12 cellular contexts compared by ENCODE assay signal in the genomic region with DNA sequence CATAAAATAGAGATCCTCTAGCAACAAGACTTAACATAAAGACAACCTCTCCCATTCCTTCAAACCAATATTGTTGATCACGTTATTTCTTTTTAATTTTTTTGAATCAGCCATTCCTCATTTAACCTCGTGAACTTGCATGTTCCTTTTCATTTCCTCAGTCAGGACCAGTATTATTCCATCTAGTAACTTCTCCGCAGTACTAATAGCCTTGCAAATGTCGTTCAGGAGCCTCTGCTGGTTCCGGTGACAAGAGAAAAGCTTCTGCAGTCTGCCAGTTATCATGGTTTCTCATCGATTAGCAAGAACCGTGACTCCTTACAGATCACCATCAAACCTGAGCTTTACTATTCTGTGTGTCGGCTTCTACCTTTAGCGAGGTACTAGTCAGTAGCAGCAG. TPM values are rescaled to one million over a fixed set of nuclear protein-coding genes. Genes with fewer than 3 reads are reported as not detected.
DNase-seq lines count a peak whose midpoint lies in the region; ATAC-seq, FAIRE-seq and TF ChIP-seq lines count a peak whose summit lies in the region.
"Had no signal": no experiment of that assay in that cellular context is flagged by ENCODE, and none has a peak within 500 bp of the region (broad histone marks: within the 10 kb centered on the region; RNA-seq: fewer than 3 reads in every experiment).

No MANE protein-coding gene starts in this region.

- no peak overlapping the region for H3K23ac ChIP-seq in neuronal stem cell (ENCODE audit: low read depth, low read length, poor library complexity)

- peaks cover 3% of the 10 kb centered on the region for H3K79me1 ChIP-seq in neuronal stem cell (ENCODE audit: low read depth, low read length)

- H3K4me2 ChIP-seq in neuronal stem cell (ENCODE audit: insufficient read depth, low read length, poor library complexity, severe bottlenecking), result peak overlapping the region; percentile 32

- DNase-seq in NCI-H748 (lab: John Stamatoyannopoulos, UW; ENCODE audit: unreplicated experiment) (peak; percentile 48), epithelial cell of prostate (ENCODE audit: low read depth, low spot score) (no peak), neuronal stem cell (ENCODE audit: low spot score) (no peak), NCI-H2107 treated with DMSO at 0.1 percent for 48 hours (lab: John Stamatoyannopoulos, UW; ENCODE audit: unreplicated experiment) (no peak), D721Med (ENCODE audit: insufficient read length, low spot score) (no peak)
- DNase-seq: activated effector memory CD4-positive, alpha-beta T cell treated with anti-CD3 and anti-CD28 coated beads, Interleukin-2, amount 50 U/mL, for 16 hours; foreskin melanocyte; NCI-H1436 treated with DMSO at 0.1 percent for 48 hours; tibial artery had no signal

- no CpG with 5 or more reads among the region's 9 CpGs for WGBS in neuronal stem cell (ENCODE audit: extremely low coverage in 2 of 2, insufficient read length in 2 of 2, insufficient replicate concordance in 1 of 2), 2 donors

- no peak overlapping the region for H4K91ac ChIP-seq in neuronal stem cell (ENCODE audit: low read depth, low read length, poor library complexity)

- H4K8ac ChIP-seq in neuronal stem cell (ENCODE audit: low read depth, low read length), result no peak overlapping the region

- H2AFZ ChIP-seq in neuronal stem cell (ENCODE audit: low read length), result no peak overlapping the region

- H2BK12ac ChIP-seq in neuronal stem cell (ENCODE audit: low read length), result no peak overlapping the region

- no peak overlapping the region for H2BK5ac ChIP-seq in neuronal stem cell (ENCODE audit: low read length)

- H3K27ac ChIP-seq in C4-2B (peak overlapping the region; percentile 38; the same call in 1 of the 2 replicates), epithelial cell of prostate (peak overlapping the region; percentile 73), neuronal stem cell (replicated peaks; ENCODE audit: low read length) (no peak overlapping the region)
- H3K27ac ChIP-seq: tibial artery had no signal

- H3K4me1 ChIP-seq in neuronal stem cell (ENCODE audit: control insufficient read depth in 2 of 2, insufficient read depth in 1 of 2, low read depth in 1 of 2, low read length in 2 of 2), result peaks cover 12 to 26% of the 10 kb centered on the region in 2 donors

- H3K14ac ChIP-seq in neuronal stem cell (ENCODE audit: low read length), result no peak overlapping the region

- no peaks in the 10 kb centered on the region for H3K9me3 ChIP-seq in neuronal stem cell (replicated peaks in 1 of 2; ENCODE audit: control insufficient read depth in 2 of 2, insufficient read depth in 1 of 2, low read depth in 1 of 2, low read length in 2 of 2)
- H3K9me3 ChIP-seq: tibial artery had no signal

- H2BK120ac ChIP-seq in neuronal stem cell (ENCODE audit: low read depth, low read length), result no peak overlapping the region

- H2BK15ac ChIP-seq in neuronal stem cell (ENCODE audit: low read length), result no peak overlapping the region

- FAIRE-seq in D721Med (lab: Jason Lieb, UNC), result no peak

- peaks cover 0 to 2% (median 0%) of the 10 kb centered on the region in 3 experiments for H3K27me3 ChIP-seq in neuronal stem cell (ENCODE audit: control insufficient read depth in 3 of 3, insufficient read depth in 3 of 3, low read depth in 1 of 3, low read length in 3 of 3)
- H3K27me3 ChIP-seq: tibial artery had no signal

- H2AK5ac ChIP-seq in neuronal stem cell (ENCODE audit: low read depth, low read length), result no peak overlapping the region

- H3K4ac ChIP-seq in neuronal stem cell (ENCODE audit: low read length), result no peak overlapping the region

- ATAC-seq in HG03469 (IDR thresholded peaks at IDR 0.05; ENCODE audit: unreplicated experiment), result no peak
- ATAC-seq in HG02588 (IDR thresholded peaks at IDR 0.05; ENCODE audit: unreplicated experiment), result no peak

- no peak overlapping the region for H3K18ac ChIP-seq in neuronal stem cell (ENCODE audit: low read length)

- H3K36me3 ChIP-seq in neuronal stem cell (replicated peaks in 1 of 2; ENCODE audit: control insufficient read depth in 2 of 2, insufficient read depth in 2 of 2, low read length in 2 of 2), result no peaks in the 10 kb centered on the region
- H3K36me3 ChIP-seq: tibial artery had no signal

- TF ChIP-seq CTCF in C4-2B (conservative IDR thresholded peaks at IDR 0.05), result no peak
- no peak for TF ChIP-seq CTCF in D721Med (IDR thresholded peaks at IDR 0.05; ENCODE audit: insufficient read depth, missing control alignments)

- no peak overlapping the region for H3K9ac ChIP-seq in neuronal stem cell (ENCODE audit: low read depth, low read length, poor library complexity)

- H3K4me3 ChIP-seq in neuronal stem cell (ENCODE audit: low read length in 2 of 2), result no peak overlapping the region
- H3K4me3 ChIP-seq: tibial artery had no signal

RNA-seq across cellular contexts. Expression of gene APP, which starts 3.0 kb away (rescaled TPM):
- 211 TPM for polyA plus RNA-seq in neuronal stem cell (2013, experiment 1 of 2)
- 208 TPM for polyA plus RNA-seq in neuronal stem cell (2013, experiment 2 of 2)
